1 cellular context compared by ENCODE assay signal in the genomic region with DNA sequence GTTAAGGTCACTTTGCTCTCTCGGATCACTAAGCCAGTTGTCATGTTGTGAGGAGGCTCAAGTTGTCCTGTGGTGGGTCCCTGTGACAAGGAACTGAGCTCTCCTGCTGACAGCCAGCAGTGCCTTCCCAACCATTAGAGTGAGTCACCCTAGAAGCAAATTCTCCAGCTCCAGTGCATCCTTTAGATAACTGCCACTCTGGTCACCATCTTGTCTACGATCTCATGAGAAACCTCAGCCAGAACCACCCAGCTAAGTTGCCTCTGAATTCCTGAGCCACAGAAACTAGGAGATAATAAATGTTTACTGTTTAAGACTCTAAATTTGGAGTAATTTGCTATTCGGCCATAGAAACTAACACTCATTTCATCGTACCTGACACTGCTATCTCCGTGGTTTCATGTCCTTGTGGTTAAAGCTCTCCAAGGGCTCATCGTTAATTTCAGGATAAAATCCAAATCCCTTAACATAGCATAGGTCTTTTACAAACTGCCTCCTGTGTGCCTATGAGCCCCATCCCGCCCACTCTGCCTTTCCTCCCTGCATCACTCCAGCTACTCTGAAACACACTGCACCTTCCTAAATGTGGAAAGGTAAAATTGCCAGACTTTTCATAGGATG.
TF ChIP-seq lines count a peak whose summit lies in the region.

No MANE protein-coding gene starts in this region.

TF ChIP-seq in K562, 482 proteins besides CTCF, POLR2A, EP300 and RAD21 (continued from another document and continues in another):
- TF ChIP-seq, protein P1, sequence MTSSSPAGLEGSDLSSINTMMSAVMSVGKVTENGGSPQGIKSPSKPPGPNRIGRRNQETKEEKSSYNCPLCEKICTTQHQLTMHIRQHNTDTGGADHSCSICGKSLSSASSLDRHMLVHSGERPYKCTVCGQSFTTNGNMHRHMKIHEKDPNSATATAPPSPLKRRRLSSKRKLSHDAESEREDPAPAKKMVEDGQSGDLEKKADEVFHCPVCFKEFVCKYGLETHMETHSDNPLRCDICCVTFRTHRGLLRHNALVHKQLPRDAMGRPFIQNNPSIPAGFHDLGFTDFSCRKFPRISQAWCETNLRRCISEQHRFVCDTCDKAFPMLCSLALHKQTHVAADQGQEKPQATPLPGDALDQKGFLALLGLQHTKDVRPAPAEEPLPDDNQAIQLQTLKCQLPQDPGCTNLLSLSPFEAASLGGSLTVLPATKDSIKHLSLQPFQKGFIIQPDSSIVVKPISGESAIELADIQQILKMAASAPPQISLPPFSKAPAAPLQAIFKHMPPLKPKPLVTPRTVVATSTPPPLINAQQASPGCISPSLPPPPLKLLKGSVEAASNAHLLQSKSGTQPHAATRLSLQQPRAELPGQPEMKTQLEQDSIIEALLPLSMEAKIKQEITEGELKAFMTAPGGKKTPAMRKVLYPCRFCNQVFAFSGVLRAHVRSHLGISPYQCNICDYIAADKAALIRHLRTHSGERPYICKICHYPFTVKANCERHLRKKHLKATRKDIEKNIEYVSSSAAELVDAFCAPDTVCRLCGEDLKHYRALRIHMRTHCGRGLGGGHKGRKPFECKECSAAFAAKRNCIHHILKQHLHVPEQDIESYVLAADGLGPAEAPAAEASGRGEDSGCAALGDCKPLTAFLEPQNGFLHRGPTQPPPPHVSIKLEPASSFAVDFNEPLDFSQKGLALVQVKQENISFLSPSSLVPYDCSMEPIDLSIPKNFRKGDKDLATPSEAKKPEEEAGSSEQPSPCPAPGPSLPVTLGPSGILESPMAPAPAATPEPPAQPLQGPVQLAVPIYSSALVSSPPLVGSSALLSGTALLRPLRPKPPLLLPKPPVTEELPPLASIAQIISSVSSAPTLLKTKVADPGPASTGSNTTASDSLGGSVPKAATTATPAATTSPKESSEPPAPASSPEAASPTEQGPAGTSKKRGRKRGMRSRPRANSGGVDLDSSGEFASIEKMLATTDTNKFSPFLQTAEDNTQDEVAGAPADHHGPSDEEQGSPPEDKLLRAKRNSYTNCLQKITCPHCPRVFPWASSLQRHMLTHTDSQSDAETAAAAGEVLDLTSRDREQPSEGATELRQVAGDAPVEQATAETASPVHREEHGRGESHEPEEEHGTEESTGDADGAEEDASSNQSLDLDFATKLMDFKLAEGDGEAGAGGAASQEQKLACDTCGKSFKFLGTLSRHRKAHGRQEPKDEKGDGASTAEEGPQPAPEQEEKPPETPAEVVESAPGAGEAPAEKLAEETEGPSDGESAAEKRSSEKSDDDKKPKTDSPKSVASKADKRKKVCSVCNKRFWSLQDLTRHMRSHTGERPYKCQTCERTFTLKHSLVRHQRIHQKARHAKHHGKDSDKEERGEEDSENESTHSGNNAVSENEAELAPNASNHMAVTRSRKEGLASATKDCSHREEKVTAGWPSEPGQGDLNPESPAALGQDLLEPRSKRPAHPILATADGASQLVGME (CRISPR knock-in tag; IDR thresholded peaks at IDR 0.05): no peak
- TF ChIP-seq, protein P2, sequence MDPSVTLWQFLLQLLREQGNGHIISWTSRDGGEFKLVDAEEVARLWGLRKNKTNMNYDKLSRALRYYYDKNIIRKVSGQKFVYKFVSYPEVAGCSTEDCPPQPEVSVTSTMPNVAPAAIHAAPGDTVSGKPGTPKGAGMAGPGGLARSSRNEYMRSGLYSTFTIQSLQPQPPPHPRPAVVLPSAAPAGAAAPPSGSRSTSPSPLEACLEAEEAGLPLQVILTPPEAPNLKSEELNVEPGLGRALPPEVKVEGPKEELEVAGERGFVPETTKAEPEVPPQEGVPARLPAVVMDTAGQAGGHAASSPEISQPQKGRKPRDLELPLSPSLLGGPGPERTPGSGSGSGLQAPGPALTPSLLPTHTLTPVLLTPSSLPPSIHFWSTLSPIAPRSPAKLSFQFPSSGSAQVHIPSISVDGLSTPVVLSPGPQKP (CRISPR knock-in tag; IDR thresholded peaks at IDR 0.05): no peak
- no peak for TF ChIP-seq KLF1 (tag; IDR thresholded peaks at IDR 0.05)
- TF ChIP-seq RBM34 (IDR thresholded peaks at IDR 0.05; ENCODE audit: borderline replicate concordance, insufficient read depth, low read length): no peak
- TF ChIP-seq, protein P3, sequence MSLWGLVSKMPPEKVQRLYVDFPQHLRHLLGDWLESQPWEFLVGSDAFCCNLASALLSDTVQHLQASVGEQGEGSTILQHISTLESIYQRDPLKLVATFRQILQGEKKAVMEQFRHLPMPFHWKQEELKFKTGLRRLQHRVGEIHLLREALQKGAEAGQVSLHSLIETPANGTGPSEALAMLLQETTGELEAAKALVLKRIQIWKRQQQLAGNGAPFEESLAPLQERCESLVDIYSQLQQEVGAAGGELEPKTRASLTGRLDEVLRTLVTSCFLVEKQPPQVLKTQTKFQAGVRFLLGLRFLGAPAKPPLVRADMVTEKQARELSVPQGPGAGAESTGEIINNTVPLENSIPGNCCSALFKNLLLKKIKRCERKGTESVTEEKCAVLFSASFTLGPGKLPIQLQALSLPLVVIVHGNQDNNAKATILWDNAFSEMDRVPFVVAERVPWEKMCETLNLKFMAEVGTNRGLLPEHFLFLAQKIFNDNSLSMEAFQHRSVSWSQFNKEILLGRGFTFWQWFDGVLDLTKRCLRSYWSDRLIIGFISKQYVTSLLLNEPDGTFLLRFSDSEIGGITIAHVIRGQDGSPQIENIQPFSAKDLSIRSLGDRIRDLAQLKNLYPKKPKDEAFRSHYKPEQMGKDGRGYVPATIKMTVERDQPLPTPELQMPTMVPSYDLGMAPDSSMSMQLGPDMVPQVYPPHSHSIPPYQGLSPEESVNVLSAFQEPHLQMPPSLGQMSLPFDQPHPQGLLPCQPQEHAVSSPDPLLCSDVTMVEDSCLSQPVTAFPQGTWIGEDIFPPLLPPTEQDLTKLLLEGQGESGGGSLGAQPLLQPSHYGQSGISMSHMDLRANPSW (CRISPR knock-in tag; IDR thresholded peaks at IDR 0.05): 0 out of 2 replicates have a peak, but pooled peaks have one; percentile 45
- TF ChIP-seq FOXP1 (CRISPR knock-in tag; IDR thresholded peaks at IDR 0.05): no peak
- TF ChIP-seq SRSF3 (IDR thresholded peaks at IDR 0.05; ENCODE audit: insufficient read depth, low read length): no peak
- TF ChIP-seq SIX5 (IDR thresholded peaks at IDR 0.05; ENCODE audit: borderline replicate concordance in 1 of 2, insufficient read depth in 1 of 2, low read depth in 1 of 2, low read length in 2 of 2): no peak
- TF ChIP-seq STAT5A (IDR thresholded peaks at IDR 0.05; ENCODE audit: borderline replicate concordance, low read length): peak; percentile 60; the same call in 1 of the 2 replicates
- TF ChIP-seq CBX5 (IDR thresholded peaks at IDR 0.05; ENCODE audit: borderline replicate concordance, low read depth): no peak
- TF ChIP-seq FIP1L1 (IDR thresholded peaks at IDR 0.05; ENCODE audit: low read depth, low read length, poor library complexity, severe bottlenecking): no peak
- TF ChIP-seq RFX1 (IDR thresholded peaks at IDR 0.05): no peak
- no peak for TF ChIP-seq FOXA3 (CRISPR knock-in tag; conservative IDR thresholded peaks at IDR 0.05 in 1 of 2, IDR thresholded peaks at IDR 0.05 in 1 of 2)
- TF ChIP-seq NCOR1 (IDR thresholded peaks at IDR 0.05): peak; percentile 81
- TF ChIP-seq KAT8 (IDR thresholded peaks at IDR 0.05; ENCODE audit: low read depth): no peak
- TF ChIP-seq, protein P4, sequence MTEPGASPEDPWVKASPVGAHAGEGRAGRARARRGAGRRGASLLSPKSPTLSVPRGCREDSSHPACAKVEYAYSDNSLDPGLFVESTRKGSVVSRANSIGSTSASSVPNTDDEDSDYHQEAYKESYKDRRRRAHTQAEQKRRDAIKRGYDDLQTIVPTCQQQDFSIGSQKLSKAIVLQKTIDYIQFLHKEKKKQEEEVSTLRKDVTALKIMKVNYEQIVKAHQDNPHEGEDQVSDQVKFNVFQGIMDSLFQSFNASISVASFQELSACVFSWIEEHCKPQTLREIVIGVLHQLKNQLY (CRISPR knock-in tag; conservative IDR thresholded peaks at IDR 0.05): no peak
- TF ChIP-seq ZNF324 (CRISPR knock-in tag; IDR thresholded peaks at IDR 0.05): no peak
- peak; percentile 41; the same call in 1 of the 2 replicates for TF ChIP-seq NCOA1 (IDR thresholded peaks at IDR 0.05; ENCODE audit: low read depth)
- no peak for TF ChIP-seq SLC30A9 (CRISPR knock-in tag; IDR thresholded peaks at IDR 0.05)
- TF ChIP-seq, protein P5, sequence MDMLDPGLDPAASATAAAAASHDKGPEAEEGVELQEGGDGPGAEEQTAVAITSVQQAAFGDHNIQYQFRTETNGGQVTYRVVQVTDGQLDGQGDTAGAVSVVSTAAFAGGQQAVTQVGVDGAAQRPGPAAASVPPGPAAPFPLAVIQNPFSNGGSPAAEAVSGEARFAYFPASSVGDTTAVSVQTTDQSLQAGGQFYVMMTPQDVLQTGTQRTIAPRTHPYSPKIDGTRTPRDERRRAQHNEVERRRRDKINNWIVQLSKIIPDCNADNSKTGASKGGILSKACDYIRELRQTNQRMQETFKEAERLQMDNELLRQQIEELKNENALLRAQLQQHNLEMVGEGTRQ (CRISPR knock-in tag; IDR thresholded peaks at IDR 0.05): no peak
- TF ChIP-seq GATAD2A (IDR thresholded peaks at IDR 0.05): no peak
- TF ChIP-seq NCOA4 (IDR thresholded peaks at IDR 0.05; ENCODE audit: partially characterized antibody): no peak
- TF ChIP-seq, protein P6, sequence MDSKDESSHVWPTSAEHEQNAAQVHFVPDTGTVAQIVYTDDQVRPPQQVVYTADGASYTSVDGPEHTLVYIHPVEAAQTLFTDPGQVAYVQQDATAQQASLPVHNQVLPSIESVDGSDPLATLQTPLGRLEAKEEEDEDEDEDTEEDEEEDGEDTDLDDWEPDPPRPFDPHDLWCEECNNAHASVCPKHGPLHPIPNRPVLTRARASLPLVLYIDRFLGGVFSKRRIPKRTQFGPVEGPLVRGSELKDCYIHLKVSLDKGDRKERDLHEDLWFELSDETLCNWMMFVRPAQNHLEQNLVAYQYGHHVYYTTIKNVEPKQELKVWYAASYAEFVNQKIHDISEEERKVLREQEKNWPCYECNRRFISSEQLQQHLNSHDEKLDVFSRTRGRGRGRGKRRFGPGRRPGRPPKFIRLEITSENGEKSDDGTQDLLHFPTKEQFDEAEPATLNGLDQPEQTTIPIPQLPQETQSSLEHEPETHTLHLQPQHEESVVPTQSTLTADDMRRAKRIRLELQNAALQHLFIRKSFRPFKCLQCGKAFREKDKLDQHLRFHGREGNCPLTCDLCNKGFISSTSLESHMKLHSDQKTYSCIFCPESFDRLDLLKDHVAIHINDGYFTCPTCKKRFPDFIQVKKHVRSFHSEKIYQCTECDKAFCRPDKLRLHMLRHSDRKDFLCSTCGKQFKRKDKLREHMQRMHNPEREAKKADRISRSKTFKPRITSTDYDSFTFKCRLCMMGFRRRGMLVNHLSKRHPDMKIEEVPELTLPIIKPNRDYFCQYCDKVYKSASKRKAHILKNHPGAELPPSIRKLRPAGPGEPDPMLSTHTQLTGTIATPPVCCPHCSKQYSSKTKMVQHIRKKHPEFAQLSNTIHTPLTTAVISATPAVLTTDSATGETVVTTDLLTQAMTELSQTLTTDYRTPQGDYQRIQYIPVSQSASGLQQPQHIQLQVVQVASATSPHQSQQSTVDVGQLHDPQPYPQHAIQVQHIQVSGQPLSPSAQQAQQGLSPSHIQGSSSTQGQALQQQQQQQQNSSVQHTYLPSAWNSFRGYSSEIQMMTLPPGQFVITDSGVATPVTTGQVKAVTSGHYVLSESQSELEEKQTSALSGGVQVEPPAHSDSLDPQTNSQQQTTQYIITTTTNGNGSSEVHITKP (IDR thresholded peaks at IDR 0.05; ENCODE audit: partially characterized antibody): no peak
- peak; percentile 84 for TF ChIP-seq SMARCA4 (IDR thresholded peaks at IDR 0.05)
- no peak for TF ChIP-seq KAT7 (CRISPR knock-in tag; IDR thresholded peaks at IDR 0.05; ENCODE audit: borderline replicate concordance)
- no peak for TF ChIP-seq SREBF2 (CRISPR knock-in tag; IDR thresholded peaks at IDR 0.05)
- TF ChIP-seq EZH2 (IDR thresholded peaks at IDR 0.05; ENCODE audit: borderline replicate concordance, low read depth, low read length): no peak
- TF ChIP-seq POLR2AphosphoS5 (IDR thresholded peaks at IDR 0.05; ENCODE audit: control insufficient read depth, insufficient read depth, low read depth, low read length): 0 out of 2 replicates have a peak, but pooled peaks have one; percentile 34
- TF ChIP-seq, protein P7, sequence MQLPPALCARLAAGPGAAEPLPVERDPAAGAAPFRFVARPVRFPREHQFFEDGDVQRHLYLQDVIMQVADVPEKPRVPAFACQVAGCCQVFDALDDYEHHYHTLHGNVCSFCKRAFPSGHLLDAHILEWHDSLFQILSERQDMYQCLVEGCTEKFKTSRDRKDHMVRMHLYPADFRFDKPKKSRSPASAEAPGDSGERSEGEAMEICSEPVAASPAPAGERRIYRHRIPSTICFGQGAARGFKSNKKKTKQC (CRISPR knock-in tag; IDR thresholded peaks at IDR 0.05): no peak
